ENCODE assay signal across 1 cellular context in genomic region chr17:75665981-75666380, GRCh38.
TF ChIP-seq lines count a peak whose summit lies in the region.

No MANE protein-coding gene starts in this region.

TF ChIP-seq in IMR-90, 13 proteins besides CTCF, POLR2A, EP300 and RAD21 (continued from another document):
- TF ChIP-seq USF2 (IDR thresholded peaks at IDR 0.05; ENCODE audit: low read depth, low read length) (no peak), CEBPB (IDR thresholded peaks at IDR 0.05; ENCODE audit: low read depth, low read length) (no peak), ELK1 (IDR thresholded peaks at IDR 0.05; ENCODE audit: borderline replicate concordance, low read depth, low read length) (no peak), MAZ (IDR thresholded peaks at IDR 0.05; ENCODE audit: borderline replicate concordance, low read depth, low read length) (no peak), NFE2L2 (IDR thresholded peaks at IDR 0.05; ENCODE audit: low read depth, low read length) (no peak)
